2 cellular contexts compared by ENCODE assay signal in genomic region chr17:55238931-55239297, GRCh38.
TF ChIP-seq lines count a peak whose summit lies in the region.

No MANE protein-coding gene starts in this region.

TF ChIP-seq in A549, 52 proteins besides CTCF, POLR2A, EP300 and RAD21 (continued from another document):
- no peak for TF ChIP-seq E2F6 (IDR thresholded peaks at IDR 0.05; ENCODE audit: borderline replicate concordance, low read depth)
- TF ChIP-seq CHD2 (IDR thresholded peaks at IDR 0.05; ENCODE audit: low read length, partially characterized antibody) = no peak
- TF ChIP-seq RCOR1 (IDR thresholded peaks at IDR 0.05; ENCODE audit: low read depth, low read length) = no peak
- no peak for TF ChIP-seq CBX2 (IDR thresholded peaks at IDR 0.05; ENCODE audit: borderline replicate concordance, low read depth)

TF ChIP-seq in SK-N-SH treated with all-trans-retinoic acid at 6 μM for 48 hours, 23 proteins besides CTCF, POLR2A, EP300 and RAD21:
- TF ChIP-seq TSHZ2 (CRISPR knock-in tag; IDR thresholded peaks at IDR 0.05) (no peak), GLIS3 (CRISPR knock-in tag; IDR thresholded peaks at IDR 0.05) (no peak), ZC3H10 (CRISPR knock-in tag; IDR thresholded peaks at IDR 0.05) (no peak), BACH2 (CRISPR knock-in tag; IDR thresholded peaks at IDR 0.05; ENCODE audit: borderline replicate concordance) (no peak), ZNF70 (CRISPR knock-in tag; IDR thresholded peaks at IDR 0.05) (no peak), ESRRG (CRISPR knock-in tag; IDR thresholded peaks at IDR 0.05) (no peak), CSRNP3 (CRISPR knock-in tag; IDR thresholded peaks at IDR 0.05) (no peak), SNAI2 (CRISPR knock-in tag; IDR thresholded peaks at IDR 0.05) (no peak), ZFP3 (CRISPR knock-in tag; IDR thresholded peaks at IDR 0.05) (no peak), TCF4 (CRISPR knock-in tag; IDR thresholded peaks at IDR 0.05; ENCODE audit: borderline replicate concordance) (no peak), TOX (CRISPR knock-in tag; IDR thresholded peaks at IDR 0.05; ENCODE audit: borderline replicate concordance) (no peak), PATZ1 (CRISPR knock-in tag; IDR thresholded peaks at IDR 0.05; ENCODE audit: borderline replicate concordance) (no peak), ARNTL (CRISPR knock-in tag; IDR thresholded peaks at IDR 0.05; ENCODE audit: borderline replicate concordance, low read depth) (no peak), PPARA (CRISPR knock-in tag; IDR thresholded peaks at IDR 0.05; ENCODE audit: borderline replicate concordance) (no peak), OSR1 (CRISPR knock-in tag; IDR thresholded peaks at IDR 0.05) (no peak)
